In the genomic region with DNA sequence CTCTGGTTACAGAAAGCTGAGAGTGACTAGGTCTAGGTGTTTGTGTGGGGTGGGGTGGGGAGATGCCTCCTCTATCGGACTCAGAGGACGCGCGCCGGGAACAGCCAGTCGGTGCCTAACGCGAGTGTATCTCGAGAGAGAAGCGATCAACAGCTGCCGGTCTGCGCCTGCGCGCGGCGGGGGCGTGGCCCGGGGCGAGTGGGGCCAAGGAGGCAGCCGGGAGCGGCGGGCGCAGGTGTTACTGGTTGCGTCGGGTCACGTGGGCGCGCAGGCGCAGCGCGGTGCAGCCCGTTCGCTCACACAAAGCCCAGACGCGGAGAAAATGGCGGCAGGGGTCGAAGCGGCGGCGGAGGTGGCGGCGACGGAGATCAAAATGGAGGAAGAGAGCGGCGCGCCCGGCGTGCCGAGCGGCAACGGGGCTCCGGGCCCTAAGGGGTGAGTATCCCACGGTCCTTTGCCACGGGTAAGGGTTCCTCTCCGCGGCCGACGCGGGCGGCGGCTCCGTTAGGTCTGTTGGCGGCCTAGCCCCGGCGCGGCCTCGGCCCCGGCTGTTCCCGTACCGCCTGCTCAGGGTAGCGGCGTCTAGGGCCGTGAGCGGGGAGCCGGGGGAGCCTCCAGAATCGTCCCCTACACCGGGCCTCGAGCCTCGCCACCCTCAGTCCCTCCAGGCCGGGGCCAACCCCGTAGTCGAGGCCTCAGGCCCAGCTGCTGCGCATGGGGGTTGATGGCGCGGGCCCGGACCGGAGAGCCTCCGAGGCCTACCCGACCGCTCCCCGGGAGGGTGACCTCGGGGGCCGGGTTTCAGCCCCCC, we compare ENCODE assay signal across 8 cellular contexts. TPM values are rescaled to one million over a fixed set of nuclear protein-coding genes. Genes with fewer than 3 reads are reported as not detected.
DNase-seq lines count a peak whose midpoint lies in the region; ATAC-seq and FAIRE-seq lines count a peak whose summit lies in the region.

Gene HNRNPM (plus strand): TSS at position 299 of the 811 bp plus-strand sequence. CDS start 24 bp downstream, at position 323.

- H3K27me3 ChIP-seq in endocrine pancreas (ENCODE audit: control insufficient read depth, insufficient read depth, low read length) (no peaks in the 10 kb centered on the region), mesenchymal stem cell (ENCODE audit: control insufficient read depth in 1 of 2, insufficient read depth in 1 of 2, low read length in 2 of 2) (no peaks in the 10 kb centered on the region)

- H3K4me3 ChIP-seq in endocrine pancreas (ENCODE audit: control insufficient read depth, insufficient read depth, low read length) (peak within 1 kb of the TSS; percentile 95), mesenchymal stem cell (ENCODE audit: insufficient read depth in 1 of 2, low read depth in 1 of 2, low read length in 2 of 2) (peak within 1 kb of the TSS; percentile 89 to 98)

- H3K4me1 Mint-ChIP-seq in activated CD8-positive, alpha-beta memory T cell treated with anti-CD3 and anti-CD28 coated beads, Interleukin-2, amount 10 ng/mL, durations not matched to agents 7 days and 5 days = peaks cover 36% of the 10 kb centered on the region

- peak; percentile 98 for FAIRE-seq in HTR-8/SVneo (lab: Jason Lieb, UNC)

- H3K18ac ChIP-seq in mesenchymal stem cell (ENCODE audit: low read depth in 1 of 2, low read length in 2 of 2) = peak within 1 kb of the TSS; percentile 94 to 100

- no peaks in the 10 kb centered on the region for H3K9me3 Mint-ChIP-seq in activated CD8-positive, alpha-beta memory T cell treated with anti-CD3 and anti-CD28 coated beads, Interleukin-2, amount 10 ng/mL, durations not matched to agents 7 days and 5 days (ENCODE audit: low read depth)

- H2AFZ ChIP-seq in mesenchymal stem cell (ENCODE audit: low read depth, low read length) = peak within 1 kb of the TSS; percentile 86

- H3K9me3 ChIP-seq in endocrine pancreas (ENCODE audit: control insufficient read depth, low read length) (no peaks in the 10 kb centered on the region), mesenchymal stem cell (ENCODE audit: control insufficient read depth, low read length) (no peaks in the 10 kb centered on the region)

- peak within 1 kb of the TSS; percentile 94 for H3K4me2 ChIP-seq in mesenchymal stem cell (ENCODE audit: low read length, poor library complexity, severe bottlenecking)

- peak within 1 kb of the TSS in 1 of 2 experiments; percentile 15 for H2BK12ac ChIP-seq in mesenchymal stem cell (ENCODE audit: low read length in 2 of 2)

- H3K23ac ChIP-seq in mesenchymal stem cell (ENCODE audit: low read length in 2 of 2) = peak within 1 kb of the TSS in 1 of 2 experiments; percentile 57

- H3K4me3 Mint-ChIP-seq in activated CD8-positive, alpha-beta memory T cell treated with anti-CD3 and anti-CD28 coated beads, Interleukin-2, amount 10 ng/mL, durations not matched to agents 7 days and 5 days = peak within 1 kb of the TSS; percentile 86

- H3K27me3 Mint-ChIP-seq in activated CD8-positive, alpha-beta memory T cell treated with anti-CD3 and anti-CD28 coated beads, Interleukin-2, amount 10 ng/mL, durations not matched to agents 7 days and 5 days = no peaks in the 10 kb centered on the region

- CTCF ChIA-PET in activated CD8-positive, alpha-beta memory T cell treated with anti-CD3 and anti-CD28 coated beads, Interleukin-2, amount 10 ng/mL, durations not matched to agents 7 days and 5 days (lab: Charles Lee) = interaction anchor here (0.7 to 5.9 kb wide), 14 partner anchors 11 to 136 kb away, joined by 3 to 35 read pairs (median 4); partner anchors contain the start of genes MARCHF2 and RAB11B

- peak; percentile 97 for DNase-seq in COLO829 (ENCODE audit: low spot score)
- peak; percentile 99 for DNase-seq in HTR-8/SVneo (ENCODE audit: insufficient read length, low spot score)
- peak; percentile 99 for DNase-seq in NOMO-1 treated with dmso at 0.1 percent for 144 hours (lab: John Stamatoyannopoulos, UW; ENCODE audit: unreplicated experiment)
- peak; percentile 100 for DNase-seq in activated CD8-positive, alpha-beta memory T cell treated with anti-CD3 and anti-CD28 coated beads, Interleukin-2, amount 10 ng/mL, durations not matched to agents 7 days and 5 days
- DNase-seq in mesenchymal stem cell = peak; percentile 96
- peak; percentile 100 for DNase-seq in stimulated activated CD8-positive, alpha-beta memory T cell treated with anti-CD3 and anti-CD28 coated beads, Interleukin-12 subunit alpha, Interleukin-12 subunit beta, amount 100 ng/mL, for 4 hours (ENCODE audit: low read depth)

- 1% methylated on average over 75 of the region's 93 CpGs for WGBS in mesenchymal stem cell

- H3K9ac ChIP-seq in endocrine pancreas (ENCODE audit: control insufficient read depth, insufficient read depth, low read length) = peak within 1 kb of the TSS; percentile 98
- H3K9ac ChIP-seq in mesenchymal stem cell (ENCODE audit: low read length) = peak within 1 kb of the TSS; percentile 98

- no peaks in the 10 kb centered on the region for H3K79me1 ChIP-seq in mesenchymal stem cell (replicated peaks; ENCODE audit: low read length, poor library complexity, severe bottlenecking)

- H3K14ac ChIP-seq in mesenchymal stem cell (ENCODE audit: low read length in 2 of 2) = peak within 1 kb of the TSS in 1 of 2 experiments; percentile 100

- peak within 1 kb of the TSS; percentile 90 for H3K27ac ChIP-seq in mesenchymal stem cell (ENCODE audit: low read length, poor library complexity, severe bottlenecking)

- H4K8ac ChIP-seq in mesenchymal stem cell (ENCODE audit: low read length) = peak within 1 kb of the TSS; percentile 81

- peaks cover 24% of the 10 kb centered on the region for H3K36me3 Mint-ChIP-seq in activated CD8-positive, alpha-beta memory T cell treated with anti-CD3 and anti-CD28 coated beads, Interleukin-2, amount 10 ng/mL, durations not matched to agents 7 days and 5 days

- peak within 1 kb of the TSS; percentile 98 to 99 for H3K4ac ChIP-seq in mesenchymal stem cell (ENCODE audit: low read depth in 1 of 2, low read length in 2 of 2)

- peak within 1 kb of the TSS; percentile 97 for H2AK5ac ChIP-seq in mesenchymal stem cell (ENCODE audit: low read length, severe bottlenecking)

- peak within 1 kb of the TSS; percentile 80 for H2BK15ac ChIP-seq in mesenchymal stem cell (ENCODE audit: low read depth, poor library complexity, severe bottlenecking)

- H3K4me1 ChIP-seq in endocrine pancreas (ENCODE audit: control insufficient read depth, insufficient read depth, low read length) (no peaks in the 10 kb centered on the region), mesenchymal stem cell (ENCODE audit: control insufficient read depth, insufficient read depth, low read depth, low read length) (peaks cover 13% of the 10 kb centered on the region)

- peak within 1 kb of the TSS; percentile 98 for H4K91ac ChIP-seq in mesenchymal stem cell (ENCODE audit: low read length)

- peak; percentile 75 for ATAC-seq in GM21367 (IDR thresholded peaks at IDR 0.05; ENCODE audit: unreplicated experiment)
- ATAC-seq in activated CD8-positive, alpha-beta memory T cell treated with anti-CD3 and anti-CD28 coated beads, Interleukin-2, amount 10 ng/mL, durations not matched to agents 7 days and 5 days = peak; percentile 95

- H3K36me3 ChIP-seq in endocrine pancreas (ENCODE audit: control insufficient read depth, insufficient read depth, low read length) (no peaks in the 10 kb centered on the region), mesenchymal stem cell (ENCODE audit: control insufficient read depth in 1 of 2, insufficient read depth in 2 of 2, low read depth in 1 of 2, low read length in 2 of 2) (peaks cover 4 to 16% of the 10 kb centered on the region in 2 experiments)

- peak within 1 kb of the TSS; percentile 83 for H2BK120ac ChIP-seq in mesenchymal stem cell (ENCODE audit: low read depth, low read length)

- peak within 1 kb of the TSS; percentile 98 for H3K27ac Mint-ChIP-seq in activated CD8-positive, alpha-beta memory T cell treated with anti-CD3 and anti-CD28 coated beads, Interleukin-2, amount 10 ng/mL, durations not matched to agents 7 days and 5 days

- peak within 1 kb of the TSS; percentile 96 for H2BK5ac ChIP-seq in mesenchymal stem cell (ENCODE audit: low read depth, low read length, poor library complexity, severe bottlenecking)

RNA-seq across cellular contexts. Expression of gene HNRNPM, which starts in this region (rescaled TPM):
- 100 to 1,000 TPM; 226 to 309 TPM for total RNA-seq in activated CD8-positive, alpha-beta memory T cell treated with anti-CD3 and anti-CD28 coated beads, Interleukin-2, amount 10 ng/mL, durations not matched to agents 7 days and 5 days
- 84.5 TPM for polyA plus RNA-seq in mesenchymal stem cell (2013, experiment 1 of 2)
- 82.9 TPM for polyA plus RNA-seq in mesenchymal stem cell (2013, experiment 2 of 2)

Comparison
In these comparisons a context has a peak if more than half of its experiments do, and no peak if none do; other contexts are left out.
1. Peak in every context shown above with its lines: DNase-seq, ATAC-seq, H3K4me3 ChIP-seq and H3K27ac ChIP-seq.